In genomic region chr7:5564894-5565293, GRCh38 we compare ENCODE assay signal across 21 cellular contexts. TPM values are rescaled to one million over a fixed set of nuclear protein-coding genes. Genes with fewer than 3 reads are reported as not detected.
A peak's percentile ranks its signal among the peaks of the same experiment; 100 is the strongest.
DNase-seq lines count a peak whose midpoint lies in the region; ATAC-seq and TF ChIP-seq lines count a peak whose summit lies in the region.
"Had no signal": no experiment of that assay in that cellular context is flagged by ENCODE, and none has a peak within 500 bp of the region (broad histone marks: within the 10 kb centered on the region; RNA-seq: fewer than 3 reads in every experiment).

No MANE protein-coding gene starts in this region.

- H3K27ac ChIP-seq in 22Rv1 (peak overlapping the region; percentile 52), Panc1 (ENCODE audit: low read length) (peak overlapping the region; percentile 44; the same call in 1 of the 2 replicates)

- no TSS peak for BruUV-seq in Panc1 (replicated peaks; lab: Mats Ljungman, UMichigan)

- peaks cover 29% of the 10 kb centered on the region for H3K4me1 Mint-ChIP-seq in CD14-positive monocyte

- H3K4me3 Mint-ChIP-seq in CD14-positive monocyte, result no peak overlapping the region
- H3K4me3 Mint-ChIP-seq: activated CD4-positive, alpha-beta T cell treated with anti-CD3 and anti-CD28 coated beads, Interleukin-2, amount 10 ng/mL, durations not matched to agents 7 days and 5 days; activated naive CD4-positive, alpha-beta T cell treated with anti-CD3 and anti-CD28 coated beads, Interleukin-2, amount 50 U/mL, for 24 hours; B cell had no signal

- H3K27ac Mint-ChIP-seq in CD14-positive monocyte, result peak overlapping the region in 1 of 7 donors; percentile 80
- H3K27ac Mint-ChIP-seq: activated CD4-positive, alpha-beta T cell treated with anti-CD3 and anti-CD28 coated beads, Interleukin-2, amount 10 ng/mL, durations not matched to agents 7 days and 5 days; activated naive CD4-positive, alpha-beta T cell treated with anti-CD3 and anti-CD28 coated beads, Interleukin-2, amount 50 U/mL, for 24 hours; B cell had no signal

- peaks cover 0 to 1% (median 0%) of the 10 kb centered on the region in 7 donors for H3K9me3 Mint-ChIP-seq in CD14-positive monocyte
- H3K9me3 Mint-ChIP-seq: activated naive CD4-positive, alpha-beta T cell treated with anti-CD3 and anti-CD28 coated beads, Interleukin-2, amount 50 U/mL, for 24 hours had no signal

- H3K36me3 ChIP-seq in Panc1 (ENCODE audit: control insufficient read depth, insufficient read depth, low read length), result no peaks in the 10 kb centered on the region

- POLR2A ChIA-PET in Panc1 (lab: Charles Lee), result no interaction called here

- intact Hi-C loops in Panc1 (cut with micrococcal nuclease; ENCODE audit: unreplicated experiment) (no loop called here), CD14-positive monocyte (cut with micrococcal nuclease) (no loop called here)

- CTCF ChIA-PET in Panc1 (lab: Charles Lee), result interaction anchor here (0.6 kb wide), 1 partner anchor 44 kb away, joined by 6 read pairs; no protein-coding TSS in a partner anchor

- H3K27me3 Mint-ChIP-seq in CD14-positive monocyte (ENCODE audit: low read depth in 3 of 3), result peaks cover 4 to 14% (median 7%) of the 10 kb centered on the region in 3 donors
- H3K27me3 Mint-ChIP-seq: activated naive CD4-positive, alpha-beta T cell treated with anti-CD3 and anti-CD28 coated beads, Interleukin-2, amount 50 U/mL, for 24 hours; B cell had no signal

- TF ChIP-seq CTCF in 22Rv1 (IDR thresholded peaks at IDR 0.05) (no peak), Panc1 (IDR thresholded peaks at IDR 0.05) (no peak), CD14-positive monocyte (IDR thresholded peaks at IDR 0.05) (no peak)

- in situ Hi-C loops in Caki2 (cut with HindIII; ENCODE audit: low pct_unique_long_range_greater_than_20kb, low sequenced_read_pairs) (no loop called here), Panc1 (cut with HindIII; ENCODE audit: low pct_unique_long_range_greater_than_20kb, low sequenced_read_pairs) (no loop called here)

- ATAC-seq in Panc1, result no peak
- ATAC-seq: esophagus mucosa, SK-N-SH treated with all-trans-retinoic acid at 6 μM for 48 hours had no signal

- no peak overlapping the region for H3K4me3 ChIP-seq in Panc1 (ENCODE audit: low read depth in 2 of 2, low read length in 2 of 2)
- H3K4me3 ChIP-seq: skin epidermis had no signal

- peaks cover 17% of the 10 kb centered on the region for H3K4me1 ChIP-seq in Panc1 (ENCODE audit: control insufficient read depth, insufficient read depth, low read length)

- no peaks in the 10 kb centered on the region for H3K9me3 ChIP-seq in Panc1 (ENCODE audit: control insufficient read depth, insufficient read depth, low read depth, low read length)

- no peaks in the 10 kb centered on the region for H3K27me3 ChIP-seq in Panc1 (ENCODE audit: control insufficient read depth, insufficient read depth, low read length)

- no peaks in the 10 kb centered on the region for H3K36me3 Mint-ChIP-seq in CD14-positive monocyte
- H3K36me3 Mint-ChIP-seq: activated naive CD4-positive, alpha-beta T cell treated with anti-CD3 and anti-CD28 coated beads, Interleukin-2, amount 50 U/mL, for 24 hours; brain had no signal

- DNase-seq in Caki2 (ENCODE audit: low read depth), result peak; percentile 69
- no peak for DNase-seq in Panc1 (ENCODE audit: low read depth, low spot score)
- DNase-seq in fibroblast of gingiva (ENCODE audit: low read depth), result peak; percentile 68
- no peak for DNase-seq in AG08396 (ENCODE audit: low spot score)
- no peak for DNase-seq in GF-D8 (lab: John Stamatoyannopoulos, UW)
- DNase-seq in CD14-positive monocyte (ENCODE audit: low spot score), result no peak
- DNase-seq: activated CD4-positive, alpha-beta T cell treated with anti-CD3 and anti-CD28 coated beads, Interleukin-2, amount 10 ng/mL, durations not matched to agents 7 days and 5 days; activated T-cell treated with anti-CD3 and anti-CD28 coated beads, Interleukin-2, amount 50 U/mL, for 1 hour; cortex of kidney; DMS 273 treated with DMSO at 0.1 percent for 48 hours; Kasumi-1; NCI-H526 treated with DMSO at 0.1 percent for 48 hours; stimulated activated CD4-positive, alpha-beta T cell treated with anti-CD3 and anti-CD28 coated beads, Interleukin-4, amount 100 ng/mL, for 24 hours; stimulated activated CD8-positive, alpha-beta memory T cell treated with anti-CD3 and anti-CD28 coated beads, Interleukin-4, amount 100 ng/mL, for 48 hours had no signal

RNA-seq across cellular contexts. Expression of gene FSCN1, which starts 27.7 kb away (rescaled TPM):
- total RNA-seq in Caki2 (2014; rRNA removed; shearing (Covaris generic); ENCODE audit: low replicate concordance), result 509 and 560 TPM in 2 replicates
- total RNA-seq in Panc1 (2021; ENCODE audit: unreplicated experiment), result 327 TPM
- polyA plus RNA-seq in Panc1 (2012; ENCODE audit: insufficient read length), result 487 TPM
- polyA plus RNA-seq in CD14-positive monocyte, result 1 to 10 TPM; 2.0 to 2.5 TPM

RNA-seq across cellular contexts. Expression of gene ACTB, which starts 34.5 kb away (rescaled TPM):
- total RNA-seq in Caki2 (2014; rRNA removed; shearing (Covaris generic); ENCODE audit: low replicate concordance), result 820 and 1,008 TPM in 2 replicates
- total RNA-seq in Panc1 (2021; ENCODE audit: unreplicated experiment), result 4,511 TPM
- polyA plus RNA-seq in Panc1 (2012; ENCODE audit: insufficient read length), result 7,753 TPM
- polyA plus RNA-seq in CD14-positive monocyte, result over 10,000 TPM; 20,280 to 23,749 TPM

RNA-seq across cellular contexts. Expression of gene FBXL18, which starts 51.3 kb away (rescaled TPM):
- 3.2 and 3.5 TPM in 2 replicates for total RNA-seq in Caki2 (2014; rRNA removed; shearing (Covaris generic); ENCODE audit: low replicate concordance)
- 29.2 TPM for total RNA-seq in Panc1 (2021; ENCODE audit: unreplicated experiment)
- 23.0 TPM for polyA plus RNA-seq in Panc1 (2012; ENCODE audit: insufficient read length)
- polyA plus RNA-seq in CD14-positive monocyte, result under 1 TPM; 0.11 to 0.75 TPM

Comparison
In these comparisons a context has a peak if more than half of its experiments do, and no peak if none do; other contexts are left out.
1. DNase-seq: peak in Caki2 (single experiment) and fibroblast of gingiva (single experiment); none in Panc1 (single experiment), AG08396 (single experiment), GF-D8 (single experiment) and CD14-positive monocyte (single experiment).